In the genomic region with DNA sequence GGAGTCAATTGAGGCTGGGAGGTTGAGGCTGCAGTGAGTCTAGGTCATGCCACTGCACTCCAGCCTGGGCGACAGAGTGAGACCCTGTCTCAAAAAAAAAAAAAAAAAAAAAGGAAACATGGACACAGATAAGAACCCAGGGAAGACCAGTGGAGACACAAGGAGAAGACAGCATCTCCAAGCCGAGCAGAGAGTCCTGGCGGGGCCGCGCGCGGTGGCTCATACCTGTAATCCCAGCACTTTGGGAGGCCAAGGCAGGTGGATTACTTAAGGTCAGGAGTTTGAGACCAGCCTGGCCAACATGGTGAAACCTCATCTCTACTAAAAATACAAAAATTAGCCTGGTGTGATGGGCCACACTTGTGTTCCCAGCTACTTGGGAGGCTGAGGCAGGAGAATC, we compare ENCODE assay signal across 5 cellular contexts. TPM values are rescaled to one million over a fixed set of nuclear protein-coding genes. Genes with fewer than 3 reads are reported as not detected.
DNase-seq lines count a peak whose midpoint lies in the region; ATAC-seq and TF ChIP-seq lines count a peak whose summit lies in the region.
"Not testable (repeated sequence)": the region's sequence is repeated elsewhere in the genome, so short reads cannot be mapped to it uniquely, and the experiment has no call there.

No MANE protein-coding gene starts in this region.

- H3K36me3 Mint-ChIP-seq in HFFc6 (ENCODE audit: low read depth) = peaks cover 25% of the 10 kb centered on the region
- H3K36me3 Mint-ChIP-seq in activated naive CD8-positive, alpha-beta T cell treated with anti-CD3 and anti-CD28 coated beads for 36 hours; chondrocyte (ENCODE audit: low read depth): not testable (repeated sequence)

- not testable (repeated sequence) for H3K9me3 Mint-ChIP-seq in HFFc6; activated naive CD8-positive, alpha-beta T cell treated with anti-CD3 and anti-CD28 coated beads for 36 hours; chondrocyte (ENCODE audit: low read depth)

- intact Hi-C loops in left lung (cut with DNase I) (loop anchor here (5.0 to 10.0 kb wide), 2 partner anchors 38 to 50 kb away; no protein-coding TSS in a partner anchor), lower lobe of right lung (cut with DNase I) (loop anchor here (10.0 kb wide), 1 partner anchor 50 kb away; no protein-coding TSS in a partner anchor)

- peak overlapping the region; percentile 51; the same call in 1 of the 2 replicates for H3K27ac Mint-ChIP-seq in HFFc6
- H3K27ac Mint-ChIP-seq in activated naive CD8-positive, alpha-beta T cell treated with anti-CD3 and anti-CD28 coated beads for 36 hours = peak overlapping the region; percentile 63
- H3K27ac Mint-ChIP-seq in chondrocyte (ENCODE audit: unreplicated experiment) = not testable (repeated sequence)

- H3K9me3 ChIP-seq in left lung, lower lobe of right lung: not testable (repeated sequence)

- peaks cover 0 to 25% of the 10 kb centered on the region in 2 donors for H3K4me1 ChIP-seq in left lung
- peaks cover 14% of the 10 kb centered on the region for H3K4me1 ChIP-seq in lower lobe of right lung

- not testable (repeated sequence) for H3K27me3 ChIP-seq in left lung; lower lobe of right lung (ENCODE audit: low read depth)

- not testable (repeated sequence) for TF ChIP-seq CTCF in HFFc6 (IDR thresholded peaks at IDR 0.05); chondrocyte (IDR thresholded peaks at IDR 0.05); left lung (IDR thresholded peaks at IDR 0.05); lower lobe of right lung (IDR thresholded peaks at IDR 0.05)

- not testable (repeated sequence) for ATAC-seq in left lung, lower lobe of right lung

- H3K27me3 Mint-ChIP-seq in HFFc6 (ENCODE audit: insufficient read depth) = peaks cover 16% of the 10 kb centered on the region
- not testable (repeated sequence) for H3K27me3 Mint-ChIP-seq in activated naive CD8-positive, alpha-beta T cell treated with anti-CD3 and anti-CD28 coated beads for 36 hours; chondrocyte (ENCODE audit: low read depth)

- not testable (repeated sequence) for H3K4me3 ChIP-seq in left lung, lower lobe of right lung

- not testable (repeated sequence) for H3K4me3 Mint-ChIP-seq in HFFc6; activated naive CD8-positive, alpha-beta T cell treated with anti-CD3 and anti-CD28 coated beads for 36 hours; chondrocyte (ENCODE audit: unreplicated experiment)

- DNase-seq in HFFc6; activated naive CD8-positive, alpha-beta T cell treated with anti-CD3 and anti-CD28 coated beads for 36 hours: not testable (repeated sequence)
- DNase-seq in chondrocyte (ENCODE audit: low spot score) (peak; percentile 41), left lung (peak; percentile 18 to 37), lower lobe of right lung (peak; percentile 11)

- H3K4me1 Mint-ChIP-seq in HFFc6 (ENCODE audit: low read depth) = peaks cover 33% of the 10 kb centered on the region
- H3K4me1 Mint-ChIP-seq in activated naive CD8-positive, alpha-beta T cell treated with anti-CD3 and anti-CD28 coated beads for 36 hours; chondrocyte (ENCODE audit: low read depth): not testable (repeated sequence)

- H3K27ac ChIP-seq in left lung, lower lobe of right lung: not testable (repeated sequence)

- not testable (repeated sequence) for H3K36me3 ChIP-seq in left lung, lower lobe of right lung

RNA-seq across cellular contexts. Expression of gene GPR157, which starts 15.6 kb away (rescaled TPM):
- 10 to 100 TPM in 2 of 6 experiments, 1 to 10 TPM in 4; 8.2 to 11.1 (median 9.7) TPM for total RNA-seq in HFFc6 (2021; fragmentation: NEBNext Ultra II Directional; extraction: Animal tissue kit (Norgen Biotek cat#: 25700))
- total RNA-seq in activated naive CD8-positive, alpha-beta T cell treated with anti-CD3 and anti-CD28 coated beads for 36 hours = 1 to 10 TPM; 2.1 to 2.3 TPM
- 1.9 to 8.2 TPM (median 6.9 TPM) in 3 replicates for total RNA-seq in chondrocyte
- total RNA-seq in left lung = 10 to 100 TPM; 18.8 to 23.0 TPM
- 14.2 TPM for total RNA-seq in lower lobe of right lung
